In the genomic region with DNA sequence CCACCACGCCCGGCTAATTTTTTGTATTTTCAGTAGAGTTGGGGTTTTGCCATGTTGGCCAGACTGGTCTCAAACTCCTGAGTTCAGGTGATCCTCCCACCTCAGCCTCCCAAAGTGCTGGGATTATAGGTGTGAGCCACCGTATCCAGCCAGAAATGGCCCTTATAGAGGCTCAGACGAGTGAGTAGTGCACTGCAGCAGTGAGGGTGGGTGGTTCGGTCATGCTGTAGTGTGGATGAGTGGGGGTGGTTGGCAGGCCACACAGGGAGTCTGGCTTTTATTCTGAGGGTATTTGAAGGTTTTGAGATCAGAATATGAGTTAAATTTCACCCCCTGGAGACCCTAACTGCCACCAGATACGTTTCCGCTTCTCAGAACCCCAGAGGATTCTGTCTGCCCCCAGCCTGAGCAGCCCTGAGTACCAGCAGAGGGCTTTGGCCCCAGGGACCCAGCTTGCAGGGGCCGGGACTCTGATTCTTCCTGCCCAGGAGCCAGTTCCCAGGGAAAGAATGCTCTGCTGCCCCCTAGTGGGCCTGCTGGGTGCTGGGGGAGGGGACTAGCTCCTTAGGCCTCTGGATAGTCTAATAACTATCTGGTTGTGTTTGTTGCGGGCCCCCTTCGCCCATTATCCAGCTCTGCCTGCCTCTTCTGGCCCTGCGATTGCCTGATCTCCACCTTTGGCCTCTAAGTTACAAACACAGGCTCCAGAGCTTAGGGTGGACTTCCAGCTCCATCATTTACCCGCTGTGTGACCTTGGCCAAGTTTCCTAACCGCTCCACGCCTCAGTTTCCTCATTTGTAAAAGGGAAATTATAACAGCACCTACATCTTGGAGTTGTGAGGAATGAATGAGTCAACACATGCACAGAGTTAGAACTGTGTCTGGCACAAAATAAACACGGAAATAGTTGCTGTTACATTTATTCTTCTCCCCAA, we compare ENCODE assay signal across 1 cellular context.
TF ChIP-seq lines count a peak whose summit lies in the region.

No MANE protein-coding gene starts in this region.

TF ChIP-seq in HepG2, 621 proteins besides CTCF, POLR2A, EP300 and RAD21 (continues in another document):
- TF ChIP-seq REPIN1 (CRISPR knock-in tag; IDR thresholded peaks at IDR 0.05; ENCODE audit: borderline replicate concordance, low read depth) = peak; percentile 78; the same call in 1 of the 2 replicates
- TF ChIP-seq SAP130 (CRISPR knock-in tag; IDR thresholded peaks at IDR 0.05; ENCODE audit: low read depth) = peak; percentile 86
- TF ChIP-seq, protein P1, sequence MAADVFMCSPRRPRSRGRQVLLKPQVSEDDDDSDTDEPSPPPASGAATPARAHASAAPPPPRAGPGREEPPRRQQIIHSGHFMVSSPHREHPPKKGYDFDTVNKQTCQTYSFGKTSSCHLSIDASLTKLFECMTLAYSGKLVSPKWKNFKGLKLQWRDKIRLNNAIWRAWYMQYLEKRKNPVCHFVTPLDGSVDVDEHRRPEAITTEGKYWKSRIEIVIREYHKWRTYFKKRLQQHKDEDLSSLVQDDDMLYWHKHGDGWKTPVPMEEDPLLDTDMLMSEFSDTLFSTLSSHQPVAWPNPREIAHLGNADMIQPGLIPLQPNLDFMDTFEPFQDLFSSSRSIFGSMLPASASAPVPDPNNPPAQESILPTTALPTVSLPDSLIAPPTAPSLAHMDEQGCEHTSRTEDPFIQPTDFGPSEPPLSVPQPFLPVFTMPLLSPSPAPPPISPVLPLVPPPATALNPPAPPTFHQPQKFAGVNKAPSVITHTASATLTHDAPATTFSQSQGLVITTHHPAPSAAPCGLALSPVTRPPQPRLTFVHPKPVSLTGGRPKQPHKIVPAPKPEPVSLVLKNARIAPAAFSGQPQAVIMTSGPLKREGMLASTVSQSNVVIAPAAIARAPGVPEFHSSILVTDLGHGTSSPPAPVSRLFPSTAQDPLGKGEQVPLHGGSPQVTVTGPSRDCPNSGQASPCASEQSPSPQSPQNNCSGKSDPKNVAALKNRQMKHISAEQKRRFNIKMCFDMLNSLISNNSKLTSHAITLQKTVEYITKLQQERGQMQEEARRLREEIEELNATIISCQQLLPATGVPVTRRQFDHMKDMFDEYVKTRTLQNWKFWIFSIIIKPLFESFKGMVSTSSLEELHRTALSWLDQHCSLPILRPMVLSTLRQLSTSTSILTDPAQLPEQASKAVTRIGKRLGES (CRISPR knock-in tag; IDR thresholded peaks at IDR 0.05; ENCODE audit: borderline replicate concordance) = no peak
- 0 out of 2 replicates have a peak, but pooled peaks have one; percentile 69 for TF ChIP-seq GATAD1 (CRISPR knock-in tag; IDR thresholded peaks at IDR 0.05)
- no peak for TF ChIP-seq KDM5A (IDR thresholded peaks at IDR 0.05; ENCODE audit: borderline replicate concordance, low read length)
- 0 out of 2 replicates have a peak, but pooled peaks have one; percentile 40 for TF ChIP-seq KAT7 (CRISPR knock-in tag; IDR thresholded peaks at IDR 0.05; ENCODE audit: borderline replicate concordance)
- TF ChIP-seq, protein P2, sequence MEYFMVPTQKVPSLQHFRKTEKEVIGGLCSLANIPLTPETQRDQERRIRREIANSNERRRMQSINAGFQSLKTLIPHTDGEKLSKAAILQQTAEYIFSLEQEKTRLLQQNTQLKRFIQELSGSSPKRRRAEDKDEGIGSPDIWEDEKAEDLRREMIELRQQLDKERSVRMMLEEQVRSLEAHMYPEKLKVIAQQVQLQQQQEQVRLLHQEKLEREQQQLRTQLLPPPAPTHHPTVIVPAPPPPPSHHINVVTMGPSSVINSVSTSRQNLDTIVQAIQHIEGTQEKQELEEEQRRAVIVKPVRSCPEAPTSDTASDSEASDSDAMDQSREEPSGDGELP (IDR thresholded peaks at IDR 0.05; ENCODE audit: borderline replicate concordance, low read depth) = peak; percentile 46
- TF ChIP-seq ZMAT3 (CRISPR knock-in tag; conservative IDR thresholded peaks at IDR 0.05) = no peak
- no peak for TF ChIP-seq ZNF446 (CRISPR knock-in tag; IDR thresholded peaks at IDR 0.05)
- TF ChIP-seq ZNF589 (CRISPR knock-in tag; conservative IDR thresholded peaks at IDR 0.05) = no peak
- TF ChIP-seq HCFC1 (IDR thresholded peaks at IDR 0.05; ENCODE audit: low read depth, low read length) = no peak
- TF ChIP-seq ADNP (CRISPR knock-in tag; IDR thresholded peaks at IDR 0.05) = no peak
- TF ChIP-seq, protein P3, sequence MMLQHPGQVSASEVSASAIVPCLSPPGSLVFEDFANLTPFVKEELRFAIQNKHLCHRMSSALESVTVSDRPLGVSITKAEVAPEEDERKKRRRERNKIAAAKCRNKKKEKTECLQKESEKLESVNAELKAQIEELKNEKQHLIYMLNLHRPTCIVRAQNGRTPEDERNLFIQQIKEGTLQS (CRISPR knock-in tag; IDR thresholded peaks at IDR 0.05) = no peak
- no peak for TF ChIP-seq FOXP1 (IDR thresholded peaks at IDR 0.05)
- no peak for TF ChIP-seq FOXP1 (CRISPR knock-in tag; IDR thresholded peaks at IDR 0.05)
- TF ChIP-seq ARID2 (CRISPR knock-in tag; IDR thresholded peaks at IDR 0.05; ENCODE audit: borderline replicate concordance) = no peak
- no peak for TF ChIP-seq HNRNPK (IDR thresholded peaks at IDR 0.05; ENCODE audit: low read depth, low read length, poor library complexity, severe bottlenecking)
- 0 out of 2 replicates have a peak, but pooled peaks have one; percentile 46 for TF ChIP-seq ZNF160 (CRISPR knock-in tag; IDR thresholded peaks at IDR 0.05)
- no peak for TF ChIP-seq KLF13 (CRISPR knock-in tag; IDR thresholded peaks at IDR 0.05)
- TF ChIP-seq MED8 (CRISPR knock-in tag; IDR thresholded peaks at IDR 0.05; ENCODE audit: insufficient replicate concordance) = no peak
- no peak for TF ChIP-seq CREM (IDR thresholded peaks at IDR 0.05)
- TF ChIP-seq CREM (CRISPR knock-in tag; IDR thresholded peaks at IDR 0.05) = no peak
- peak; percentile 74 for TF ChIP-seq SKI (IDR thresholded peaks at IDR 0.05; ENCODE audit: partially characterized antibody)
- no peak for TF ChIP-seq ZFP90 (CRISPR knock-in tag; IDR thresholded peaks at IDR 0.05; ENCODE audit: borderline replicate concordance)
- TF ChIP-seq RBM22 (optimal IDR thresholded peaks at IDR 0.05; ENCODE audit: low read length) = no peak
- TF ChIP-seq ZFP36L1 (CRISPR knock-in tag; IDR thresholded peaks at IDR 0.05) = peak; percentile 56; the same call in 1 of the 2 replicates
- peak; percentile 60; the same call in 1 of the 2 replicates for TF ChIP-seq SSRP1 (CRISPR knock-in tag; IDR thresholded peaks at IDR 0.05)
- no peak for TF ChIP-seq ATM (IDR thresholded peaks at IDR 0.05; ENCODE audit: borderline replicate concordance)
- TF ChIP-seq ZNF614 (CRISPR knock-in tag; IDR thresholded peaks at IDR 0.05; ENCODE audit: borderline replicate concordance) = peak; percentile 61; the same call in 1 of the 2 replicates
- no peak for TF ChIP-seq HOXA7 (CRISPR knock-in tag; IDR thresholded peaks at IDR 0.05)
- no peak for TF ChIP-seq MLLT10 (CRISPR knock-in tag; IDR thresholded peaks at IDR 0.05)
- TF ChIP-seq ZNF136 (CRISPR knock-in tag; IDR thresholded peaks at IDR 0.05; ENCODE audit: low read depth) = peak; percentile 68; the same call in 1 of the 2 replicates
- no peak for TF ChIP-seq SRSF4 (IDR thresholded peaks at IDR 0.05; ENCODE audit: low read depth, low read length, poor library complexity, severe bottlenecking)
- TF ChIP-seq ZNF556 (CRISPR knock-in tag; IDR thresholded peaks at IDR 0.05; ENCODE audit: borderline replicate concordance) = peak; percentile 48; the same call in 1 of the 2 replicates
- no peak for TF ChIP-seq TRIM22 (IDR thresholded peaks at IDR 0.05)
- TF ChIP-seq ZBTB7B (CRISPR knock-in tag; IDR thresholded peaks at IDR 0.05) = peak; percentile 86
- peak; percentile 59; the same call in 1 of the 2 replicates for TF ChIP-seq ELF4 (CRISPR knock-in tag; IDR thresholded peaks at IDR 0.05; ENCODE audit: borderline replicate concordance)
- no peak for TF ChIP-seq ZKSCAN5 (CRISPR knock-in tag; IDR thresholded peaks at IDR 0.05)
- no peak for TF ChIP-seq PREB (CRISPR knock-in tag; IDR thresholded peaks at IDR 0.05)
- TF ChIP-seq ZEB1 (IDR thresholded peaks at IDR 0.05; ENCODE audit: insufficient replicate concordance, low read depth) = peak; percentile 38
- TF ChIP-seq BRCA1 (CRISPR knock-in tag; IDR thresholded peaks at IDR 0.05) = 0 out of 2 replicates have a peak, but pooled peaks have one; percentile 33
- TF ChIP-seq ZNF792 (CRISPR knock-in tag; IDR thresholded peaks at IDR 0.05) = peak; percentile 94
- TF ChIP-seq MYNN (CRISPR knock-in tag; IDR thresholded peaks at IDR 0.05; ENCODE audit: low read depth) = no peak
- TF ChIP-seq, protein P4, sequence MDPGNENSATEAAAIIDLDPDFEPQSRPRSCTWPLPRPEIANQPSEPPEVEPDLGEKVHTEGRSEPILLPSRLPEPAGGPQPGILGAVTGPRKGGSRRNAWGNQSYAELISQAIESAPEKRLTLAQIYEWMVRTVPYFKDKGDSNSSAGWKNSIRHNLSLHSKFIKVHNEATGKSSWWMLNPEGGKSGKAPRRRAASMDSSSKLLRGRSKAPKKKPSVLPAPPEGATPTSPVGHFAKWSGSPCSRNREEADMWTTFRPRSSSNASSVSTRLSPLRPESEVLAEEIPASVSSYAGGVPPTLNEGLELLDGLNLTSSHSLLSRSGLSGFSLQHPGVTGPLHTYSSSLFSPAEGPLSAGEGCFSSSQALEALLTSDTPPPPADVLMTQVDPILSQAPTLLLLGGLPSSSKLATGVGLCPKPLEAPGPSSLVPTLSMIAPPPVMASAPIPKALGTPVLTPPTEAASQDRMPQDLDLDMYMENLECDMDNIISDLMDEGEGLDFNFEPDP (CRISPR knock-in tag; conservative IDR thresholded peaks at IDR 0.05) = no peak
- TF ChIP-seq ZNF780A (CRISPR knock-in tag; IDR thresholded peaks at IDR 0.05) = no peak
- TF ChIP-seq, protein P5, sequence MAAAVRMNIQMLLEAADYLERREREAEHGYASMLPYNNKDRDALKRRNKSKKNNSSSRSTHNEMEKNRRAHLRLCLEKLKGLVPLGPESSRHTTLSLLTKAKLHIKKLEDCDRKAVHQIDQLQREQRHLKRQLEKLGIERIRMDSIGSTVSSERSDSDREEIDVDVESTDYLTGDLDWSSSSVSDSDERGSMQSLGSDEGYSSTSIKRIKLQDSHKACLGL (CRISPR knock-in tag; IDR thresholded peaks at IDR 0.05) = peak; percentile 30; the same call in 1 of the 2 replicates
- no peak for TF ChIP-seq DBP (CRISPR knock-in tag; IDR thresholded peaks at IDR 0.05; ENCODE audit: not compliant biosample characterization)
- no peak for TF ChIP-seq SRSF1 (optimal IDR thresholded peaks at IDR 0.05; ENCODE audit: low read depth, low read length)
- TF ChIP-seq ZIK1 (CRISPR knock-in tag; IDR thresholded peaks at IDR 0.05; ENCODE audit: borderline replicate concordance, low read depth) = no peak
- TF ChIP-seq CREB1 (IDR thresholded peaks at IDR 0.05) = no peak
- no peak for TF ChIP-seq CREB1 (CRISPR knock-in tag; IDR thresholded peaks at IDR 0.05)
- 0 out of 2 replicates have a peak, but pooled peaks have one; percentile 9 for TF ChIP-seq RARA (CRISPR knock-in tag; IDR thresholded peaks at IDR 0.05)
- no peak; the same call in 1 of the 2 replicates for TF ChIP-seq YEATS4 (CRISPR knock-in tag; IDR thresholded peaks at IDR 0.05; ENCODE audit: borderline replicate concordance)
- no peak for TF ChIP-seq GABPA (IDR thresholded peaks at IDR 0.05; ENCODE audit: low read depth, low read length)
- TF ChIP-seq GABPA (CRISPR knock-in tag; IDR thresholded peaks at IDR 0.05; ENCODE audit: low read depth) = peak; percentile 67
- no peak for TF ChIP-seq ZNF496 (CRISPR knock-in tag; IDR thresholded peaks at IDR 0.05; ENCODE audit: insufficient replicate concordance)
- 0 out of 2 replicates have a peak, but pooled peaks have one; percentile 59 for TF ChIP-seq TGIF2 (CRISPR knock-in tag; IDR thresholded peaks at IDR 0.05)
- peak; percentile 82 for TF ChIP-seq TEAD3 (CRISPR knock-in tag; optimal IDR thresholded peaks at IDR 0.05; ENCODE audit: borderline replicate concordance)
- TF ChIP-seq ZNF17 (CRISPR knock-in tag; IDR thresholded peaks at IDR 0.05) = no peak
- TF ChIP-seq ZNF580 (CRISPR knock-in tag; IDR thresholded peaks at IDR 0.05; ENCODE audit: borderline replicate concordance, low read depth) = peak; percentile 89; the same call in 1 of the 2 replicates
- TF ChIP-seq IKZF1 (IDR thresholded peaks at IDR 0.05) = no peak
- no peak; the same call in 1 of the 2 replicates for TF ChIP-seq ZNF230 (CRISPR knock-in tag; IDR thresholded peaks at IDR 0.05)
- peak; percentile 6; the same call in 1 of the 2 replicates for TF ChIP-seq HNF4G (IDR thresholded peaks at IDR 0.05; ENCODE audit: borderline replicate concordance, low read depth, low read length)
- no peak for TF ChIP-seq HNF4G (CRISPR knock-in tag; IDR thresholded peaks at IDR 0.05; ENCODE audit: borderline replicate concordance, low read depth)
- no peak for TF ChIP-seq HHEX (CRISPR knock-in tag; IDR thresholded peaks at IDR 0.05)
- no peak for TF ChIP-seq ATF7 (IDR thresholded peaks at IDR 0.05)
- TF ChIP-seq ATF7 (CRISPR knock-in tag; IDR thresholded peaks at IDR 0.05) = no peak
- 0 out of 2 replicates have a peak, but pooled peaks have one; percentile 25 for TF ChIP-seq ZNF713 (CRISPR knock-in tag; IDR thresholded peaks at IDR 0.05)
